ENCODE assay signal across 16 cellular contexts in genomic region chr14:32710351-32711102, GRCh38.
DNase-seq lines count a peak whose midpoint lies in the region; ATAC-seq and TF ChIP-seq lines count a peak whose summit lies in the region.
"Had no signal": no experiment of that assay in that cellular context is flagged by ENCODE, and none has a peak within 500 bp of the region (broad histone marks: within the 10 kb centered on the region; RNA-seq: fewer than 3 reads in every experiment).

No MANE protein-coding gene starts in this region.

- no peaks in the 10 kb centered on the region for H3K9me3 ChIP-seq in subcutaneous abdominal adipose tissue (ENCODE audit: control insufficient read depth in 5 of 5, low read length in 5 of 5)
- H3K9me3 ChIP-seq: gastrocnemius medialis, spleen, upper lobe of right lung had no signal

- H3K4me3 ChIP-seq in subcutaneous abdominal adipose tissue (ENCODE audit: low read depth in 1 of 5, low read length in 5 of 5) = peak overlapping the region; percentile 43 to 62 (median 44)
- H3K4me3 ChIP-seq: K562, upper lobe of right lung had no signal

- H3K36me3 Mint-ChIP-seq in brain = peaks cover 6% of the 10 kb centered on the region

- H3K4me1 Mint-ChIP-seq in brain = peaks cover 66% of the 10 kb centered on the region

- no peaks in the 10 kb centered on the region for H3K27me3 Mint-ChIP-seq in brain

- peak overlapping the region in 4 of 5 experiments; percentile 44 to 78 (median 50) for H3K27ac Mint-ChIP-seq in brain
- H3K27ac Mint-ChIP-seq: nephron progenitor cell had no signal

- peak; percentile 32 for ATAC-seq in left lobe of liver
- ATAC-seq: upper lobe of right lung had no signal

- no peaks in the 10 kb centered on the region for H3K27me3 ChIP-seq in subcutaneous abdominal adipose tissue (ENCODE audit: control insufficient read depth in 5 of 5, insufficient read depth in 4 of 5, low read length in 5 of 5)
- H3K27me3 ChIP-seq: gastrocnemius medialis, spleen, upper lobe of right lung had no signal

- TF ChIP-seq CTCF in brain (conservative IDR thresholded peaks at IDR 0.05) = no peak

- peak; percentile 29 for DNase-seq in NCI-H2107 treated with DMSO at 0.1 percent for 48 hours (lab: John Stamatoyannopoulos, UW; ENCODE audit: unreplicated experiment)
- DNase-seq in NCI-H2107 (lab: John Stamatoyannopoulos, UW) = no peak
- no peak for DNase-seq in left lobe of liver (ENCODE audit: low spot score)
- no peak for DNase-seq in T-helper 9 cell
- no peak for DNase-seq in NCI-H510A (lab: John Stamatoyannopoulos, UW)
- DNase-seq in AML-193 (lab: John Stamatoyannopoulos, UW) = no peak
- DNase-seq: 8988T; activated CD4-positive, CD25-positive, alpha-beta regulatory T cell; gastrocnemius medialis; NK-92 treated with Interleukin-12 subunit alpha and Interleukin-12 subunit beta, amount 100 ng/mL, for 24 hours; spleen; upper lobe of right lung had no signal

- peaks cover 0 to 2% (median 0%) of the 10 kb centered on the region in 5 experiments for H3K9me3 Mint-ChIP-seq in brain
- H3K9me3 Mint-ChIP-seq: nephron progenitor cell had no signal

- H3K4me1 ChIP-seq in subcutaneous abdominal adipose tissue (ENCODE audit: control insufficient read depth in 5 of 5, insufficient read depth in 5 of 5, low read length in 5 of 5) = peaks cover 0 to 31% (median 23%) of the 10 kb centered on the region in 5 donors
- H3K4me1 ChIP-seq: upper lobe of right lung had no signal

- no peak overlapping the region for H3K4me3 Mint-ChIP-seq in brain
- H3K4me3 Mint-ChIP-seq: nephron progenitor cell had no signal

- no peaks in the 10 kb centered on the region for H3K36me3 ChIP-seq in subcutaneous abdominal adipose tissue (ENCODE audit: control insufficient read depth in 5 of 5, insufficient read depth in 5 of 5, low read length in 5 of 5)
- H3K36me3 ChIP-seq: gastrocnemius medialis, spleen, upper lobe of right lung had no signal

- no peak overlapping the region for H3K27ac ChIP-seq in subcutaneous abdominal adipose tissue (ENCODE audit: low read depth, low read length)
- H3K27ac ChIP-seq: upper lobe of right lung had no signal

- peak overlapping the region in 2 of 5 donors; percentile 7 to 15 for H3K9ac ChIP-seq in subcutaneous abdominal adipose tissue (ENCODE audit: low read length in 5 of 5)
